In the genomic region with DNA sequence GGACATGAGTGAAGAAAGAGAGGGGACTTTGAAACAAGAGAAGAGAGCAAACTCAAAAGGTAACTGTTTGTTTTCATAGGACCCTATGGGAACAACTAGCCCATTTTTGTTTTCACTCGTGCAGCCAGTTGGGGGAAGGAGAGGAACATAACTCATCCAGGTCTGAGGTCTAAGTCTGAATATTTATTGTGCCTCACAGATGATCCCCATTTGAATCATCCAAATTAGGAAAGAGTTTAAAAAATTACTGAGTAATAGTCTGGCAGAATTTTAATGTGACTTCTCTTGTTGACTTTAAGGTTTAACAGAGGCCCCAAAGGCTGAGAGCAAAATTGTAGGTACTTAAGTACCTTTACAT, we compare ENCODE assay signal across 8 cellular contexts. TPM values are rescaled to one million over a fixed set of nuclear protein-coding genes. Genes with fewer than 3 reads are reported as not detected.
DNase-seq lines count a peak whose midpoint lies in the region; FAIRE-seq and TF ChIP-seq lines count a peak whose summit lies in the region.

No MANE protein-coding gene starts in this region.

- peaks cover 8% of the 10 kb centered on the region for H3K4me1 ChIP-seq in DOHH2 (ENCODE audit: control insufficient read depth, low read length)
- H3K4me1 ChIP-seq in effector memory CD4-positive, alpha-beta T cell (ENCODE audit: control insufficient read depth, insufficient read depth, low read length, poor library complexity, severe bottlenecking), result peaks cover 23% of the 10 kb centered on the region

- H3K4me3 Mint-ChIP-seq in progenitor cell of endocrine pancreas (ENCODE audit: low read depth), result peak overlapping the region; percentile 28

- no peaks in the 10 kb centered on the region for H3K36me3 Mint-ChIP-seq in progenitor cell of endocrine pancreas (ENCODE audit: insufficient read depth)

- no peaks in the 10 kb centered on the region for H3K9me2 ChIP-seq in DOHH2 (replicated peaks; ENCODE audit: control insufficient read depth, low read length)

- peak overlapping the region; percentile 53 for H3K4me2 ChIP-seq in DOHH2 (ENCODE audit: low read length)

- H3K4me3 ChIP-seq in DOHH2 (ENCODE audit: low read length), result peak overlapping the region; percentile 42
- peak overlapping the region; percentile 43 for H3K4me3 ChIP-seq in effector memory CD4-positive, alpha-beta T cell (ENCODE audit: insufficient read depth, low read depth, low read length, poor library complexity, severe bottlenecking)

- no peaks in the 10 kb centered on the region for H3K27me3 Mint-ChIP-seq in progenitor cell of endocrine pancreas

- no peaks in the 10 kb centered on the region for H3K36me3 ChIP-seq in DOHH2 (ENCODE audit: control insufficient read depth, low read length)
- H3K36me3 ChIP-seq in effector memory CD4-positive, alpha-beta T cell (ENCODE audit: control insufficient read depth, insufficient read depth, low read length), result no peaks in the 10 kb centered on the region

- FAIRE-seq in RCC 7860 (lab: Jason Lieb, UNC), result no peak

- TF ChIP-seq CTCF in DOHH2 (IDR thresholded peaks at IDR 0.05; ENCODE audit: low read depth, low read length, poor library complexity, severe bottlenecking), result no peak
- no peak for TF ChIP-seq CTCF in progenitor cell of endocrine pancreas (IDR thresholded peaks at IDR 0.05; ENCODE audit: unreplicated experiment)

- no peaks in the 10 kb centered on the region for H3K9me3 ChIP-seq in DOHH2 (ENCODE audit: control insufficient read depth, insufficient read depth, low read length)
- no peaks in the 10 kb centered on the region for H3K9me3 ChIP-seq in effector memory CD4-positive, alpha-beta T cell (ENCODE audit: control insufficient read depth, low read length)

- peaks cover 16% of the 10 kb centered on the region for H3K4me1 Mint-ChIP-seq in progenitor cell of endocrine pancreas (ENCODE audit: low read depth)

- peaks cover 14% of the 10 kb centered on the region for H3K27me3 ChIP-seq in DOHH2 (ENCODE audit: control insufficient read depth, low read length)
- no peaks in the 10 kb centered on the region for H3K27me3 ChIP-seq in effector memory CD4-positive, alpha-beta T cell (replicated peaks; ENCODE audit: control insufficient read depth, insufficient read depth, low read length, poor library complexity, severe bottlenecking)

- peak overlapping the region; percentile 50 for H3K27ac Mint-ChIP-seq in progenitor cell of endocrine pancreas

- DNase-seq in LHCN-M2 (ENCODE audit: low read depth) (peak; percentile 52), progenitor cell of endocrine pancreas (ENCODE audit: low spot score, unreplicated experiment) (no peak), cortex of kidney (lab: John Stamatoyannopoulos, UW) (no peak), RCC 7860 (ENCODE audit: low spot score) (no peak), cerebellar cortex (ENCODE audit: low spot score) (no peak), NCI-H146 treated with DMSO at 0.1 percent for 48 hours (lab: John Stamatoyannopoulos, UW; ENCODE audit: unreplicated experiment) (no peak)
- no peak for DNase-seq in effector memory CD4-positive, alpha-beta T cell

- H3F3A ChIP-seq in DOHH2 (ENCODE audit: control insufficient read depth, insufficient read depth), result no peaks in the 10 kb centered on the region

- H3K27ac ChIP-seq in DOHH2 (ENCODE audit: low read depth, low read length), result no peak overlapping the region
- peak overlapping the region; percentile 96 for H3K27ac ChIP-seq in effector memory CD4-positive, alpha-beta T cell (ENCODE audit: insufficient read depth, low read length, poor library complexity, severe bottlenecking)

- no peaks in the 10 kb centered on the region for H3K79me2 ChIP-seq in DOHH2 (ENCODE audit: control insufficient read depth, low read length)

- no peaks in the 10 kb centered on the region for H3K9me3 Mint-ChIP-seq in progenitor cell of endocrine pancreas (ENCODE audit: low read depth)

- H4K20me1 ChIP-seq in DOHH2 (ENCODE audit: control insufficient read depth, insufficient read depth, low read depth, low read length), result no peaks in the 10 kb centered on the region

RNA-seq across cellular contexts. Expression of a gene that starts 10.4 kb away (rescaled TPM):
- total RNA-seq in LHCN-M2 (2014; rRNA removed) (0.11 and 0.90 TPM in 2 replicates), progenitor cell of endocrine pancreas (22.5 and 27.2 TPM in 2 replicates)
- 1.0 TPM for polyA plus RNA-seq in LHCN-M2 (2012)

Comparison
In these comparisons a context has a peak if more than half of its experiments do, and no peak if none do; other contexts are left out.
1. RNA of a gene that starts 10.4 kb away (total RNA-seq): 22.5 to 27.2 TPM in progenitor cell of endocrine pancreas; 0.11 to 0.90 TPM in LHCN-M2; every median in the first group is over 10 times any median in the second.